Comparison of ENCODE assay signal across 19 cellular contexts in genomic region chr20:9409352-9409751, GRCh38.
DNase-seq lines count a peak whose midpoint lies in the region; ATAC-seq, FAIRE-seq and TF ChIP-seq lines count a peak whose summit lies in the region.
"Had no signal": no experiment of that assay in that cellular context is flagged by ENCODE, and none has a peak within 500 bp of the region (broad histone marks: within the 10 kb centered on the region; RNA-seq: fewer than 3 reads in every experiment).

No MANE protein-coding gene starts in this region.

- H3K4me3 ChIP-seq in choroid plexus epithelial cell (ENCODE audit: low read depth, low read length), result no peak overlapping the region
- H3K4me3 ChIP-seq in osteoblast (ENCODE audit: insufficient read depth, low read length), result peak overlapping the region; percentile 27
- H3K4me3 ChIP-seq: adrenal gland, tibial artery had no signal

- H3K4me1 ChIP-seq in osteoblast (ENCODE audit: insufficient read depth, low read length), result peaks cover 29% of the 10 kb centered on the region
- H3K4me1 ChIP-seq: adrenal gland had no signal

- TF ChIP-seq CTCF in choroid plexus epithelial cell (conservative IDR thresholded peaks at IDR 0.05; ENCODE audit: low read depth, low read length) (no peak), osteoblast (IDR thresholded peaks at IDR 0.05; ENCODE audit: extremely low read depth, low read depth, low read length) (no peak)

- no peaks in the 10 kb centered on the region for H3K79me2 ChIP-seq in osteoblast (ENCODE audit: insufficient read depth, low read length)

- ATAC-seq in HG03280 (IDR thresholded peaks at IDR 0.05; ENCODE audit: unreplicated experiment), result no peak
- no peak for ATAC-seq in HG02970 (IDR thresholded peaks at IDR 0.05; ENCODE audit: low FRiP score, unreplicated experiment)
- no peak for ATAC-seq in HG02763 (IDR thresholded peaks at IDR 0.05; ENCODE audit: unreplicated experiment)
- ATAC-seq: activated T-helper 17 cell treated with anti-CD3 and anti-CD28 coated beads, Interleukin-2, amount 50 U/mL, for 72 hours; left colon; stimulated activated naive B cell treated with anti-CD40 and anti-IgM and Interleukin-4, amounts not matched to agents 10 μg/mL and 1 μg/mL and 100 μg/mL, for 72 hours had no signal

- DNase-seq in GM03348 (ENCODE audit: low spot score) (peak; percentile 40), RCC 7860 (ENCODE audit: low spot score) (peak; percentile 46), choroid plexus epithelial cell (ENCODE audit: low read depth) (peak; percentile 40), osteoblast (ENCODE audit: insufficient read length, low spot score, missing footprints) (no peak), NCI-H1930 (lab: John Stamatoyannopoulos, UW) (no peak)
- DNase-seq: activated CD4-positive, CD25-positive, alpha-beta regulatory T cell treated with anti-CD3 and anti-CD28 coated beads, Interleukin-2, amount 50 U/mL, for 72 hours; adrenal gland; KG1; left colon; NCI-H1092 treated with DMSO at 0.1 percent for 48 hours; NCI-H2107; NCI-H748 treated with DMSO at 0.1 percent for 48 hours; OCI-M1; stimulated activated naive B cell treated with anti-CD40 and anti-IgM and Interleukin-4, amounts not matched to agents 10 μg/mL and 1 μg/mL and 100 μg/mL, for 72 hours; tibial artery had no signal

- no peak overlapping the region for H2AFZ ChIP-seq in osteoblast (ENCODE audit: low read length)

- H3K4me2 ChIP-seq in osteoblast (ENCODE audit: insufficient read depth, low read length), result peak overlapping the region; percentile 75

- H3K9me3 ChIP-seq in osteoblast (ENCODE audit: low read depth, low read length), result no peaks in the 10 kb centered on the region
- H3K9me3 ChIP-seq: adrenal gland, tibial artery had no signal

- peak overlapping the region; percentile 93 for H3K27ac ChIP-seq in osteoblast (ENCODE audit: low read depth, low read length)
- H3K27ac ChIP-seq: adrenal gland, tibial artery had no signal

- FAIRE-seq in RCC 7860 (lab: Jason Lieb, UNC), result peak; percentile 57

- no peaks in the 10 kb centered on the region for H4K20me1 ChIP-seq in osteoblast (ENCODE audit: insufficient read depth, low read length)

- peaks cover 10% of the 10 kb centered on the region for H3K36me3 ChIP-seq in osteoblast (ENCODE audit: insufficient read depth, low read length)
- H3K36me3 ChIP-seq: adrenal gland had no signal

- no peaks in the 10 kb centered on the region for H3K27me3 ChIP-seq in osteoblast (ENCODE audit: insufficient read depth, low read length)
- H3K27me3 ChIP-seq: adrenal gland, tibial artery had no signal

Comparison
In these comparisons a context has a peak if more than half of its experiments do, and no peak if none do; other contexts are left out.
1. DNase-seq: peak in GM03348 (single experiment), RCC 7860 (single experiment) and choroid plexus epithelial cell (single experiment); none in osteoblast (single experiment) and NCI-H1930 (0 of 2).